Comparison of ENCODE assay signal across 8 cellular contexts in genomic region chr6:33161354-33162320, GRCh38. TPM values are rescaled to one million over a fixed set of nuclear protein-coding genes. Genes with fewer than 3 reads are reported as not detected.
DNase-seq lines count a peak whose midpoint lies in the region; ATAC-seq and TF ChIP-seq lines count a peak whose summit lies in the region.

No MANE protein-coding gene starts in this region.

- H3K27me3 ChIP-seq in esophagus muscularis mucosa (peaks cover 0 to 7% (median 0%) of the 10 kb centered on the region in 4 donors), muscle layer of duodenum (ENCODE audit: low read depth, low read length) (no peaks in the 10 kb centered on the region)

- no peaks in the 10 kb centered on the region for H3K79me2 ChIP-seq in OCI-LY7 (ENCODE audit: insufficient read depth, low read depth, low read length)

- intact Hi-C loops in OCI-LY7 (cut with micrococcal nuclease; ENCODE audit: unreplicated experiment) (loop anchor here (1.0 to 2.0 kb wide), 2 partner anchors 35 to 87 kb away; no protein-coding TSS in a partner anchor), esophagus muscularis mucosa (cut with DNase I) (loop anchor here (1.0 to 5.0 kb wide), 2 partner anchors 36 to 88 kb away; no protein-coding TSS in a partner anchor)

- H3K36me3 Mint-ChIP-seq in activated T-cell treated with anti-CD3 and anti-CD28 coated beads, Interleukin-2, amount 50 U/mL, for 24 hours (ENCODE audit: low read depth), result no peaks in the 10 kb centered on the region

- TF ChIP-seq EP300 in esophagus muscularis mucosa (IDR thresholded peaks at IDR 0.05), result no peak

- DNase-seq in GDM1 (lab: John Stamatoyannopoulos, UW) (peak; percentile 66), OCI-LY7 (ENCODE audit: low spot score) (peak; percentile 71), esophagus muscularis mucosa (ENCODE audit: extremely low spot score) (no peak)
- DNase-seq in activated T-cell treated with anti-CD3 and anti-CD28 coated beads, Interleukin-2, amount 50 U/mL, for 24 hours, result peak; percentile 91
- DNase-seq in stimulated activated CD8-positive, alpha-beta memory T cell treated with anti-CD3 and anti-CD28 coated beads, Interleukin-4, amount 100 ng/mL, for 48 hours, result peak; percentile 92

- 35% methylated on average over 11 of the region's 58 CpGs for WGBS in esophagus muscularis mucosa

- H3K4me1 ChIP-seq in OCI-LY7 (ENCODE audit: insufficient read depth, low read length, poor library complexity, severe bottlenecking), result peaks cover 7% of the 10 kb centered on the region
- peaks cover 14 to 22% (median 20%) of the 10 kb centered on the region in 4 donors for H3K4me1 ChIP-seq in esophagus muscularis mucosa
- peaks cover 0 to 8% of the 10 kb centered on the region in 2 donors for H3K4me1 ChIP-seq in muscle layer of duodenum (ENCODE audit: control insufficient read depth in 1 of 2, insufficient read depth in 2 of 2, low read length in 2 of 2)

- H3K4me1 Mint-ChIP-seq in activated T-cell treated with anti-CD3 and anti-CD28 coated beads, Interleukin-2, amount 50 U/mL, for 24 hours (ENCODE audit: low read depth), result peaks cover 13% of the 10 kb centered on the region

- H4K20me1 ChIP-seq in OCI-LY7 (ENCODE audit: insufficient read depth, low read length), result no peaks in the 10 kb centered on the region

- H2AFZ ChIP-seq in OCI-LY7 (ENCODE audit: low read length), result peak overlapping the region; percentile 80

- H3K4me3 ChIP-seq in OCI-LY7 (ENCODE audit: low read depth, low read length, poor library complexity, severe bottlenecking) (peak overlapping the region; percentile 53), esophagus muscularis mucosa (peak overlapping the region; percentile 49 to 61 (median 55)), muscle layer of duodenum (ENCODE audit: low read depth in 1 of 2, low read length in 2 of 2) (peak overlapping the region; percentile 1 to 60)

- peak; percentile 70 for ATAC-seq in HG03066 (IDR thresholded peaks at IDR 0.05; ENCODE audit: low read depth, unreplicated experiment)
- ATAC-seq in GM21423 (IDR thresholded peaks at IDR 0.05; ENCODE audit: unreplicated experiment), result no peak

- H3K27ac ChIP-seq in OCI-LY7 (ENCODE audit: low read depth, low read length, poor library complexity, severe bottlenecking) (no peak overlapping the region), esophagus muscularis mucosa (replicated peaks in 1 of 4) (peak overlapping the region; percentile 54 to 78 (median 68)), muscle layer of duodenum (ENCODE audit: low read length) (no peak overlapping the region)

- TF ChIP-seq CTCF in OCI-LY7 (conservative IDR thresholded peaks at IDR 0.05; ENCODE audit: low read length) (peak; percentile 93), esophagus muscularis mucosa (IDR thresholded peaks at IDR 0.05) (peak; percentile 93 to 99 (median 94))

- H3K27ac Mint-ChIP-seq in activated T-cell treated with anti-CD3 and anti-CD28 coated beads, Interleukin-2, amount 50 U/mL, for 24 hours, result peak overlapping the region; percentile 89

- H3K4me2 ChIP-seq in OCI-LY7 (ENCODE audit: low read length), result peak overlapping the region; percentile 68

- H3K9me3 ChIP-seq in OCI-LY7 (ENCODE audit: low read length) (no peaks in the 10 kb centered on the region), esophagus muscularis mucosa (no peaks in the 10 kb centered on the region), muscle layer of duodenum (ENCODE audit: control insufficient read depth in 1 of 2, low read length in 2 of 2) (no peaks in the 10 kb centered on the region)

- CTCF ChIA-PET in OCI-LY7 (lab: Charles Lee; ENCODE audit: unreplicated experiment), result no interaction called here

- no peak for TF ChIP-seq POLR2A in esophagus muscularis mucosa (IDR thresholded peaks at IDR 0.05; ENCODE audit: low read depth)

- POLR2A ChIA-PET in OCI-LY7 (lab: Charles Lee), result interaction anchor here (0.7 kb wide), 1 partner anchor 74 kb away, joined by 4 read pairs; no protein-coding TSS in a partner anchor

- H3K27me3 Mint-ChIP-seq in activated T-cell treated with anti-CD3 and anti-CD28 coated beads, Interleukin-2, amount 50 U/mL, for 24 hours, result peaks cover 1% of the 10 kb centered on the region

- no peaks in the 10 kb centered on the region for H3K36me3 ChIP-seq in OCI-LY7 (ENCODE audit: insufficient read depth, low read length)
- no peaks in the 10 kb centered on the region for H3K36me3 ChIP-seq in esophagus muscularis mucosa
- H3K36me3 ChIP-seq in muscle layer of duodenum (ENCODE audit: control insufficient read depth in 1 of 2, insufficient read depth in 2 of 2, low read length in 2 of 2), result no peaks in the 10 kb centered on the region

- no peaks in the 10 kb centered on the region for H3K9me3 Mint-ChIP-seq in activated T-cell treated with anti-CD3 and anti-CD28 coated beads, Interleukin-2, amount 50 U/mL, for 24 hours

- H3K9me2 ChIP-seq in OCI-LY7 (ENCODE audit: insufficient read depth, low read length), result no peaks in the 10 kb centered on the region

- no TSS peak for BruUV-seq in OCI-LY7 (replicated peaks; lab: Mats Ljungman, UMichigan)

- peak overlapping the region; percentile 79 for H3K4me3 Mint-ChIP-seq in activated T-cell treated with anti-CD3 and anti-CD28 coated beads, Interleukin-2, amount 50 U/mL, for 24 hours

RNA-seq across cellular contexts. Expression of gene COL11A2, which starts 30.6 kb away (rescaled TPM):
- total RNA-seq in OCI-LY7 (2014; rRNA removed; shearing (Covaris generic)), result 3.5 and 5.2 TPM in 2 replicates
- total RNA-seq in OCI-LY7 (2022), result 4.5 and 4.6 TPM in 2 replicates
- 1 to 10 TPM in 1 of 4 donors, under 1 TPM in 2, not detected in 1; 0.17 to 1.1 (median 0.19) TPM for total RNA-seq in esophagus muscularis mucosa

RNA-seq across cellular contexts. Expression of gene RXRB, which starts 38.8 kb away (rescaled TPM):
- 30.6 and 32.5 TPM in 2 replicates for total RNA-seq in OCI-LY7 (2014; rRNA removed; shearing (Covaris generic))
- total RNA-seq in OCI-LY7 (2022), result 47.3 and 48.5 TPM in 2 replicates
- total RNA-seq in esophagus muscularis mucosa, result 10 to 100 TPM; 21.5 to 34.1 (median 32.2) TPM

RNA-seq across cellular contexts. Expression of gene SLC39A7, which starts 39.0 kb away (rescaled TPM):
- total RNA-seq in OCI-LY7 (2014; rRNA removed; shearing (Covaris generic)), result 22.9 and 29.2 TPM in 2 replicates
- total RNA-seq in OCI-LY7 (2022), result 48.3 and 53.2 TPM in 2 replicates
- total RNA-seq in esophagus muscularis mucosa, result 10 to 100 TPM; 43.6 to 80.1 (median 62.3) TPM

RNA-seq across cellular contexts. Expression of gene HSD17B8, which starts 42.8 kb away (rescaled TPM):
- 11.6 and 21.4 TPM in 2 replicates for total RNA-seq in OCI-LY7 (2014; rRNA removed; shearing (Covaris generic))
- 18.8 and 23.5 TPM in 2 replicates for total RNA-seq in OCI-LY7 (2022)
- total RNA-seq in esophagus muscularis mucosa, result 10 to 100 TPM in 3 of 4 donors, 1 to 10 TPM in 1; 2.0 to 15.0 (median 12.9) TPM

RNA-seq across cellular contexts. Expression of gene RING1, which starts 46.7 kb away (rescaled TPM):
- 25.0 and 31.8 TPM in 2 replicates for total RNA-seq in OCI-LY7 (2014; rRNA removed; shearing (Covaris generic))
- 40.0 and 42.7 TPM in 2 replicates for total RNA-seq in OCI-LY7 (2022)
- total RNA-seq in esophagus muscularis mucosa, result 10 to 100 TPM; 15.0 to 25.3 (median 20.6) TPM

Comparison
In these comparisons a context has a peak if more than half of its experiments do, and no peak if none do; other contexts are left out.
1. H3K27ac ChIP-seq: peak in esophagus muscularis mucosa (4 of 4); none in OCI-LY7 (single experiment) and muscle layer of duodenum (single experiment).
2. Peak in every context shown above with its lines, with median percentiles within 50 percentile points of each other: H3K4me3 ChIP-seq.